ENCODE assay signal across 3 cellular contexts in the genomic region with DNA sequence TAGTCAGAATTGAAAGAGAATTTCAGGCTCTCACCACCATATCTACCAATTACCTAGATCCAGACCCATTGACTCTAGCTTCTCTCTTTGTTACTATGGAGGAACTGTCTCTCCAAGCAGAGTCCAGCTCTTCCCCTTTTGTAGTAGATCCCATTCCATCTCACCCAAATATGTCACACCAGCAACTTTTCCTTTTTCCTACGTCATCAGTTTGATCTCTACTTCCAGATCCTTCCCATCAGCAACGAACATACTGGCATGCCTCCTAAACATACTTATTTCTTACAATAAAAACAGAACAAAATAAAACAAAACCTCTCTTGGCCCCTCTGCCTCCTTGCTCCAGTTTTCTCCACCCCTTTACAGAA.
TF ChIP-seq lines count a peak whose summit lies in the region.

No MANE protein-coding gene starts in this region.

TF ChIP-seq in HepG2, 621 proteins besides CTCF, POLR2A, EP300 and RAD21:
- TF ChIP-seq MAFK (conservative IDR thresholded peaks at IDR 0.05 in 1 of 2, IDR thresholded peaks at IDR 0.05 in 1 of 2; ENCODE audit: low read length in 2 of 2) (peak in 1 of 2 experiments; percentile 42; a peak in 2 of 4 replicates), JUND (CRISPR knock-in tag; IDR thresholded peaks at IDR 0.05) (no peak), MAFF (IDR thresholded peaks at IDR 0.05; ENCODE audit: low read depth, low read length) (peak; percentile 42; the same call in 1 of the 2 replicates), CREB1 (IDR thresholded peaks at IDR 0.05) (peak; percentile 68), CREB1 (CRISPR knock-in tag; IDR thresholded peaks at IDR 0.05) (no peak)

TF ChIP-seq in IMR-90, 13 proteins besides CTCF, POLR2A, EP300 and RAD21:
- no peak for TF ChIP-seq RCOR1 (IDR thresholded peaks at IDR 0.05; ENCODE audit: insufficient replicate concordance, low read length)
- TF ChIP-seq MAFK (IDR thresholded peaks at IDR 0.05; ENCODE audit: low read depth, low read length), result peak; percentile 7; the same call in 1 of the 2 replicates

TF ChIP-seq in K562, 482 proteins besides CTCF, POLR2A, EP300 and RAD21 (continues in another document):
- TF ChIP-seq E2F3 (CRISPR knock-in tag; IDR thresholded peaks at IDR 0.05) (no peak), WHSC1 (IDR thresholded peaks at IDR 0.05; ENCODE audit: low read length) (no peak), HDAC8 (tag; IDR thresholded peaks at IDR 0.05) (0 out of 2 replicates have a peak, but pooled peaks have one; percentile 30), ELF4 (CRISPR knock-in tag; IDR thresholded peaks at IDR 0.05) (no peak), KLF1 (tag; IDR thresholded peaks at IDR 0.05) (no peak), MAX (CRISPR knock-in tag; IDR thresholded peaks at IDR 0.05) (no peak), TARDBP (IDR thresholded peaks at IDR 0.05) (no peak), YY1 (IDR thresholded peaks at IDR 0.05; ENCODE audit: borderline replicate concordance in 1 of 3, control insufficient read depth in 1 of 3, extremely low read depth in 1 of 3, insufficient read depth in 3 of 3, insufficient read length in 1 of 3, insufficient replicate concordance in 2 of 3, low read depth in 1 of 3, low read length in 2 of 3) (no peak), C11orf30 (IDR thresholded peaks at IDR 0.05; ENCODE audit: low read depth) (peak; percentile 84), KDM1A (IDR thresholded peaks at IDR 0.05) (no peak), ZNF780A (CRISPR knock-in tag; IDR thresholded peaks at IDR 0.05) (no peak), GATA2 (CRISPR knock-in tag; IDR thresholded peaks at IDR 0.05) (no peak), STAT5A (IDR thresholded peaks at IDR 0.05; ENCODE audit: borderline replicate concordance, low read length) (no peak), MTA1 (IDR thresholded peaks at IDR 0.05; ENCODE audit: borderline replicate concordance) (no peak), SMARCC2 (IDR thresholded peaks at IDR 0.05; ENCODE audit: low read depth) (no peak), TCF3 (CRISPR knock-in tag; IDR thresholded peaks at IDR 0.05) (no peak), YBX1 (IDR thresholded peaks at IDR 0.05) (0 out of 2 replicates have a peak, but pooled peaks have one; percentile 25), ZNF134 (CRISPR knock-in tag; conservative IDR thresholded peaks at IDR 0.05) (no peak), ZNF316 (IDR thresholded peaks at IDR 0.05) (peak; percentile 93), POLR2G (IDR thresholded peaks at IDR 0.05; ENCODE audit: low read depth, low read length) (no peak), PHB2 (IDR thresholded peaks at IDR 0.05; ENCODE audit: low read depth) (no peak), FOXA1 (IDR thresholded peaks at IDR 0.05; ENCODE audit: borderline replicate concordance) (no peak), MAFK (IDR thresholded peaks at IDR 0.05; ENCODE audit: low read length) (peak; percentile 9; the same call in 1 of the 2 replicates), MAFF (IDR thresholded peaks at IDR 0.05; ENCODE audit: low read length) (0 out of 2 replicates have a peak, but pooled peaks have one; percentile 2), KAT2B (IDR thresholded peaks at IDR 0.05; ENCODE audit: low read depth, low read length) (no peak), FOXJ2 (tag; IDR thresholded peaks at IDR 0.05) (no peak), ZSCAN32 (CRISPR knock-in tag; IDR thresholded peaks at IDR 0.05) (no peak), SPI1 (IDR thresholded peaks at IDR 0.05; ENCODE audit: borderline replicate concordance, low read depth, low read length) (peak; percentile 61; the same call in 1 of the 2 replicates), FUS (optimal IDR thresholded peaks at IDR 0.05; ENCODE audit: low read depth, low read length) (no peak), NRF1 (conservative IDR thresholded peaks at IDR 0.05 in 1 of 2, IDR thresholded peaks at IDR 0.05 in 1 of 2) (no peak), MAFG (tag; conservative IDR thresholded peaks at IDR 0.05) (peak; percentile 73), MTF1 (CRISPR knock-in tag; IDR thresholded peaks at IDR 0.05; ENCODE audit: borderline replicate concordance) (no peak), ZKSCAN8 (CRISPR knock-in tag; IDR thresholded peaks at IDR 0.05) (no peak), PPARD (CRISPR knock-in tag; IDR thresholded peaks at IDR 0.05) (no peak), ZNF354B (CRISPR knock-in tag; IDR thresholded peaks at IDR 0.05) (no peak), EHMT2 (IDR thresholded peaks at IDR 0.05) (peak; percentile 49; the same call in 1 of the 2 replicates), SREBF2 (CRISPR knock-in tag; IDR thresholded peaks at IDR 0.05) (no peak), NFE2 (IDR thresholded peaks at IDR 0.05; ENCODE audit: low read depth) (0 out of 2 replicates have a peak, but pooled peaks have one; percentile 2), BCL6 (CRISPR knock-in tag; IDR thresholded peaks at IDR 0.05) (no peak), TEAD2 (tag; IDR thresholded peaks at IDR 0.05) (peak; percentile 56; the same call in 1 of the 2 replicates), ZNF232 (CRISPR knock-in tag; IDR thresholded peaks at IDR 0.05) (no peak), ZFP1 (CRISPR knock-in tag; IDR thresholded peaks at IDR 0.05) (no peak), SIN3A (IDR thresholded peaks at IDR 0.05; ENCODE audit: borderline replicate concordance in 2 of 2, control insufficient read depth in 1 of 2, low read depth in 2 of 2, low read length in 2 of 2) (no peak), ELF2 (CRISPR knock-in tag; IDR thresholded peaks at IDR 0.05) (no peak), ZSCAN29 (IDR thresholded peaks at IDR 0.05) (no peak), HNRNPUL1 (IDR thresholded peaks at IDR 0.05; ENCODE audit: low read length) (no peak), ZNF77 (CRISPR knock-in tag; IDR thresholded peaks at IDR 0.05) (no peak), TBP (optimal IDR thresholded peaks at IDR 0.05; ENCODE audit: low read depth, low read length) (no peak), REST (CRISPR knock-in tag; IDR thresholded peaks at IDR 0.05; ENCODE audit: low read depth) (no peak), NFATC3 (IDR thresholded peaks at IDR 0.05) (no peak), NCOA2 (IDR thresholded peaks at IDR 0.05; ENCODE audit: partially characterized antibody in 2 of 2) (no peak), HMGN3 (IDR thresholded peaks at IDR 0.05; ENCODE audit: borderline replicate concordance, extremely low read depth, insufficient read length, low read depth, low read length) (no peak), HDAC3 (IDR thresholded peaks at IDR 0.05; ENCODE audit: borderline replicate concordance, partially characterized antibody) (no peak), PHB (CRISPR knock-in tag; IDR thresholded peaks at IDR 0.05) (no peak), ZNF511 (CRISPR knock-in tag; IDR thresholded peaks at IDR 0.05) (no peak), NR2C2 (CRISPR knock-in tag; IDR thresholded peaks at IDR 0.05) (no peak), NR2C2 (tag; IDR thresholded peaks at IDR 0.05) (no peak; the same call in 1 of the 2 replicates), ZNF197 (CRISPR knock-in tag; IDR thresholded peaks at IDR 0.05; ENCODE audit: low read depth) (no peak)
- TF ChIP-seq, protein P1, sequence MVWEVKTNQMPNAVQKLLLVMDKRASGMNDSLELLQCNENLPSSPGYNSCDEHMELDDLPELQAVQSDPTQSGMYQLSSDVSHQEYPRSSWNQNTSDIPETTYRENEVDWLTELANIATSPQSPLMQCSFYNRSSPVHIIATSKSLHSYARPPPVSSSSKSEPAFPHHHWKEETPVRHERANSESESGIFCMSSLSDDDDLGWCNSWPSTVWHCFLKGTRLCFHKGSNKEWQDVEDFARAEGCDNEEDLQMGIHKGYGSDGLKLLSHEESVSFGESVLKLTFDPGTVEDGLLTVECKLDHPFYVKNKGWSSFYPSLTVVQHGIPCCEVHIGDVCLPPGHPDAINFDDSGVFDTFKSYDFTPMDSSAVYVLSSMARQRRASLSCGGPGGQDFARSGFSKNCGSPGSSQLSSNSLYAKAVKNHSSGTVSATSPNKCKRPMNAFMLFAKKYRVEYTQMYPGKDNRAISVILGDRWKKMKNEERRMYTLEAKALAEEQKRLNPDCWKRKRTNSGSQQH (CRISPR knock-in tag; IDR thresholded peaks at IDR 0.05), result no peak
- TF ChIP-seq, protein P2, sequence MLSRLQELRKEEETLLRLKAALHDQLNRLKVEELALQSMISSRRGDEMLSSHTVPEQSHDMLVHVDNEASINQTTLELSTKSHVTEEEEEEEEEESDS (CRISPR knock-in tag; IDR thresholded peaks at IDR 0.05), result no peak
- TF ChIP-seq, protein P3, sequence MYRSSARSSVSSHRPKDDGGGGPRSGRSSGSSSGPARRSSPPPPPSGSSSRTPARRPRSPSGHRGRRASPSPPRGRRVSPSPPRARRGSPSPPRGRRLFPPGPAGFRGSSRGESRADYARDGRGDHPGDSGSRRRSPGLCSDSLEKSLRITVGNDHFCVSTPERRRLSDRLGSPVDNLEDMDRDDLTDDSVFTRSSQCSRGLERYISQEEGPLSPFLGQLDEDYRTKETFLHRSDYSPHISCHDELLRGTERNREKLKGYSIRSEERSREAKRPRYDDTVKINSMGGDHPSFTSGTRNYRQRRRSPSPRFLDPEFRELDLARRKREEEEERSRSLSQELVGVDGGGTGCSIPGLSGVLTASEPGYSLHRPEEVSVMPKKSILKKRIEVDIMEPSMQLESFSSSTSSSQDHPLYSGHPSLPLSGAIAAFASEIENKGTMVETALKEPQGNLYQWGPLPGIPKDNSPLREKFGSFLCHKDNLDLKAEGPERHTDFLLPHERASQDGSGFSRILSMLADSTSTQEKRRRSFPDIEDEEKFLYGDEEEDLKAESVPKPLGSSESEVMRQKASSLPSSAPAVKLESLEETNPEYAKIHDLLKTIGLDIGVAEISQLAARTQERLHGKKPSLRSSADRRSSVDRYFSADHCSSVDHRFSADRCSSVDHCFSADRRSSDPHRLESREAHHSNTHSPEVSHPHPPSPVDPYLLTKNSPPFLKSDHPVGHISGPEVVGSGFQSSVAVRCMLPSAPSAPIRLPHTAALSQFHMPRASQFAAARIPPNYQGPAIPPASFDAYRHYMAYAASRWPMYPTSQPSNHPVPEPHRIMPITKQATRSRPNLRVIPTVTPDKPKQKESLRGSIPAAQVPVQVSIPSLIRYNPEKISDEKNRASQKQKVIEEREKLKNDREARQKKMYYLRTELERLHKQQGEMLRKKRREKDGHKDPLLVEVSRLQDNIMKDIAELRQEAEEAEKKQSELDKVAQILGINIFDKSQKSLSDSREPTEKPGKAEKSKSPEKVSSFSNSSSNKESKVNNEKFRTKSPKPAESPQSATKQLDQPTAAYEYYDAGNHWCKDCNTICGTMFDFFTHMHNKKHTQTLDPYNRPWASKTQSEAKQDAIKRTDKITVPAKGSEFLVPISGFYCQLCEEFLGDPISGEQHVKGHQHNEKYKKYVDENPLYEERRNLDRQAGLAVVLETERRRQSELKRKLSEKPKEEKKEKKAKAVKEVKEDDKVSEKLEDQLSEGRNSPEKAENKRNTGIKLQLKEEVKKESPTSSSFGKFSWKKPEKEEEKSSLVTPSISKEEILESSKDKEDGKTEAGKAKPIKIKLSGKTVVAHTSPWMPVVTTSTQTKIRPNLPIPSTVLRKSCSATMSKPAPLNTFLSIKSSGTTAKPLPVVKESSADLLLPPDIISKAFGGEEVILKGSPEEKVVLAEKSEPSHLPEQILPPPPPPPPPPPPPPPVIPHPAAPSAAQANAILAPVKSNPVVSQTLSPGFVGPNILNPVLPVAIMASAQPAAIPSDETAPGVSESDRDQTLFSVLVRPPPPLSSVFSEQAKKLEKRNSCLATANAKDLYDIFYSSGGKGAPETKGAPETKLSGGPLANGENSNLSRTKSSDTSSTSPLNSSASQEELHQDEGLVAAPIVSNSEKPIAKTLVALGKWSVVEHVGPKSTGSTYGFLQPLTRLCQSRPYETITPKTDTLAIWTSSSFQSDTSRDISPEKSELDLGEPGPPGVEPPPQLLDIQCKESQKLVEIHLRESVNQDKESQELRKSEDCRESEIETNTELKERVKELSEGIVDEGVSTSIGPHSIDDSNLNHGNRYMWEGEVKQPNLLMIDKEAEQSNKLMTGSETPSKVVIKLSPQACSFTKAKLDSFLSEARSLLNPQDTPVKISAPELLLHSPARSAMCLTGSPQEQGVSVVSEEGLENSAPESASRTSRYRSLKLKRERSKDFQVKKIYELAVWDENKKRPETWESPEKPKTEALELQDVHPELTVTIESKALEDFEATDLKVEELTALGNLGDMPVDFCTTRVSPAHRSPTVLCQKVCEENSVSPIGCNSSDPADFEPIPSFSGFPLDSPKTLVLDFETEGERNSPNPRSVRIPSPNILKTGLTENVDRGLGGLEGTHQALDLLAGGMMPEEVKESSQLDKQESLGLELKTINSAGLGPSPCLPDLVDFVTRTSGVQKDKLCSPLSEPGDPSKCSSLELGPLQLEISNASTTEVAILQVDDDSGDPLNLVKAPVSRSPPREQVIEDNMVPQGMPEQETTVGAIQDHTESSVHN (IDR thresholded peaks at IDR 0.05; ENCODE audit: borderline replicate concordance in 1 of 2, low read depth in 1 of 2), result no peak
